14 cellular contexts compared by ENCODE assay signal in genomic region chr14:100471451-100472093, GRCh38.
DNase-seq lines count a peak whose midpoint lies in the region; ATAC-seq and TF ChIP-seq lines count a peak whose summit lies in the region.
"Had no signal": no experiment of that assay in that cellular context is flagged by ENCODE, and none has a peak within 500 bp of the region (broad histone marks: within the 10 kb centered on the region; RNA-seq: fewer than 3 reads in every experiment).

No MANE protein-coding gene starts in this region.

- DNase-seq in COLO668 (lab: John Stamatoyannopoulos, UW; ENCODE audit: unreplicated experiment) (peak; percentile 94), HCT116 (ENCODE audit: low read depth, low spot score) (peak; percentile 68), NCI-H2227 treated with DMSO at 0.1 percent for 48 hours (lab: John Stamatoyannopoulos, UW) (peak; percentile 13), chondrocyte (ENCODE audit: low spot score) (no peak), Kasumi-1 (lab: John Stamatoyannopoulos, UW) (no peak), dorsolateral prefrontal cortex (no peak), GM23338 (ENCODE audit: low spot score) (no peak), UCSD-AML1 (lab: John Stamatoyannopoulos, UW; ENCODE audit: unreplicated experiment) (no peak)
- DNase-seq: EL, stomach had no signal

- no peak; the same call in none of the 2 replicates for TF ChIP-seq RAD21 in HCT116 (IDR thresholded peaks at IDR 0.05; ENCODE audit: low read depth)

- H3K9ac ChIP-seq in HCT116 (ENCODE audit: low read length): peak overlapping the region; percentile 36

- H3K4me3 Mint-ChIP-seq in chondrocyte (ENCODE audit: unreplicated experiment): no peak overlapping the region
- no peak overlapping the region for H3K4me3 Mint-ChIP-seq in GM23338

- H3K36me3 ChIP-seq in HCT116 (ENCODE audit: control insufficient read depth in 1 of 2, insufficient read depth in 2 of 2, low read length in 2 of 2) (no peaks in the 10 kb centered on the region), GM23338 (ENCODE audit: insufficient read depth) (no peaks in the 10 kb centered on the region)

- H3K9me2 ChIP-seq in HCT116 (ENCODE audit: insufficient read depth): no peaks in the 10 kb centered on the region
- H3K9me2 ChIP-seq in GM23338 (ENCODE audit: insufficient read depth): no peaks in the 10 kb centered on the region

- H3K9me3 Mint-ChIP-seq in chondrocyte (ENCODE audit: low read depth) (no peaks in the 10 kb centered on the region), GM23338 (no peaks in the 10 kb centered on the region)
- H3K9me3 Mint-ChIP-seq: activated naive CD4-positive, alpha-beta T cell treated with anti-CD3 and anti-CD28 coated beads, Interleukin-2, amount 50 U/mL, for 72 hours had no signal

- H3K9me3 ChIP-seq in HCT116 (ENCODE audit: control insufficient read depth in 1 of 2, insufficient read depth in 1 of 2, low read depth in 1 of 2, low read length in 2 of 2): no peaks in the 10 kb centered on the region
- H3K9me3 ChIP-seq: stomach had no signal

- H3K27ac ChIP-seq in HCT116 (ENCODE audit: low read depth, low read length) (peak overlapping the region; percentile 71), dorsolateral prefrontal cortex (no peak overlapping the region), GM23338 (ENCODE audit: low read depth) (no peak overlapping the region)
- H3K27ac ChIP-seq: HL-60, stomach had no signal

- H2AFZ ChIP-seq in HCT116 (ENCODE audit: low read depth, low read length, poor library complexity, severe bottlenecking) (peak overlapping the region; percentile 57), GM23338 (no peak overlapping the region)

- H3K27me3 Mint-ChIP-seq in chondrocyte (ENCODE audit: low read depth) (no peaks in the 10 kb centered on the region), GM23338 (ENCODE audit: insufficient read depth, low read depth, poor library complexity) (peaks cover 7% of the 10 kb centered on the region)

- TF ChIP-seq POLR2A in HCT116 (IDR thresholded peaks at IDR 0.05; ENCODE audit: borderline replicate concordance, extremely low read depth, insufficient read depth, insufficient read length): no peak

- TF ChIP-seq CTCF in HCT116 (IDR thresholded peaks at IDR 0.05 in 2 of 3, conservative IDR thresholded peaks at IDR 0.05 in 1 of 3; ENCODE audit: borderline replicate concordance in 1 of 3, insufficient read depth in 1 of 3, low read depth in 2 of 3, low read length in 2 of 3) (no peak), chondrocyte (IDR thresholded peaks at IDR 0.05) (no peak), dorsolateral prefrontal cortex (IDR thresholded peaks at IDR 0.05 in 54 of 56, conservative IDR thresholded peaks at IDR 0.05 in 2 of 56; ENCODE audit: low read depth in 1 of 56, partially characterized antibody in 56 of 56) (no peak), GM23338 (conservative IDR thresholded peaks at IDR 0.05; ENCODE audit: low read depth in 2 of 2) (no peak)

- H3K36me3 Mint-ChIP-seq in chondrocyte (ENCODE audit: low read depth) (peaks cover 6% of the 10 kb centered on the region), GM23338 (ENCODE audit: low read depth) (no peaks in the 10 kb centered on the region; the same call in 2 of the 3 replicates)
- H3K36me3 Mint-ChIP-seq: activated naive CD4-positive, alpha-beta T cell treated with anti-CD3 and anti-CD28 coated beads, Interleukin-2, amount 50 U/mL, for 72 hours had no signal

- intact Hi-C loops in HCT116 (cut with micrococcal nuclease) (no loop called here), dorsolateral prefrontal cortex (cut with DNase I) (no loop called here)

- CTCF ChIA-PET in HCT116 (lab: Charles Lee): interaction anchor here (1.3 kb wide), 1 partner anchor 174 kb away, joined by 3 read pairs; no protein-coding TSS in a partner anchor

- H3K27me3 ChIP-seq in HCT116 (ENCODE audit: insufficient read depth, low read length) (peaks cover 17% of the 10 kb centered on the region; the same call in 1 of the 2 replicates), dorsolateral prefrontal cortex (no peaks in the 10 kb centered on the region), GM23338 (ENCODE audit: insufficient read depth) (no peaks in the 10 kb centered on the region)
- H3K27me3 ChIP-seq: stomach had no signal

- ATAC-seq in HCT116: peak; percentile 58
- ATAC-seq in GM23338: no peak
- ATAC-seq: activated naive CD4-positive, alpha-beta T cell treated with anti-CD3 and anti-CD28 coated beads, Interleukin-2, amount 50 U/mL, for 72 hours; SK-N-SH treated with all-trans-retinoic acid at 6 μM for 48 hours had no signal

- peak overlapping the region; percentile 74 for H3K27ac Mint-ChIP-seq in chondrocyte (ENCODE audit: unreplicated experiment)
- no peak overlapping the region for H3K27ac Mint-ChIP-seq in GM23338

- no TSS peak for BruUV-seq in HCT116 (replicated peaks; lab: Mats Ljungman, UMichigan)

- H4K20me1 ChIP-seq in HCT116 (ENCODE audit: insufficient read depth) (no peaks in the 10 kb centered on the region), GM23338 (replicated peaks; ENCODE audit: insufficient read depth) (no peaks in the 10 kb centered on the region; the same call in 1 of the 2 replicates)

- POLR2A ChIA-PET in HCT116 (lab: Charles Lee): interaction anchor here (0.6 kb wide), 1 partner anchor 1633 kb away, joined by 5 read pairs; no protein-coding TSS in a partner anchor

- H3K4me3 ChIP-seq in HCT116 (replicated peaks in 1 of 2; ENCODE audit: low read depth in 1 of 2, low read length in 2 of 2) (peak overlapping the region in 1 of 2 experiments; percentile 24; a peak in 1 of 4 replicates), dorsolateral prefrontal cortex (no peak overlapping the region), GM23338 (no peak overlapping the region)
- H3K4me3 ChIP-seq: lung, stomach had no signal

- RAD21 ChIA-PET in HCT116 (lab: Charles Lee; ENCODE audit: low non-redundant PET in 1 of 2, low total read pairs in 2 of 2, uncharacterized antibody in 2 of 2, unreplicated experiment in 2 of 2): interaction anchor here in 1 of 2 experiments (0.6 kb wide), 1 partner anchor 176 kb away, joined by 5 read pairs; no protein-coding TSS in a partner anchor

- H3K79me2 ChIP-seq in HCT116 (ENCODE audit: insufficient read depth, low read length) (no peaks in the 10 kb centered on the region), GM23338 (replicated peaks; ENCODE audit: insufficient read depth) (no peaks in the 10 kb centered on the region)

- H3K4me2 ChIP-seq in HCT116 (ENCODE audit: low read length) (peak overlapping the region; percentile 67), GM23338 (no peak overlapping the region)

- H3K4me1 ChIP-seq in HCT116 (ENCODE audit: control insufficient read depth in 1 of 2, insufficient read depth in 2 of 2, low read length in 2 of 2) (peaks cover 40 to 54% of the 10 kb centered on the region in 2 experiments), GM23338 (ENCODE audit: insufficient read depth) (peaks cover under 1% of the 10 kb centered on the region; the same call in 1 of the 2 replicates)
- H3K4me1 ChIP-seq: stomach had no signal

- H3K4me1 Mint-ChIP-seq in chondrocyte (ENCODE audit: low read depth): peaks cover 46% of the 10 kb centered on the region
- H3K4me1 Mint-ChIP-seq in GM23338: peaks cover 6% of the 10 kb centered on the region

- H3F3A ChIP-seq in GM23338 (replicated peaks; ENCODE audit: low read depth): peaks cover 5% of the 10 kb centered on the region; the same call in 1 of the 2 replicates

TF ChIP-seq in HCT116, 20 proteins besides CTCF, POLR2A, EP300 and RAD21 (continues in another document):
- TF ChIP-seq POLR2AphosphoS5 (IDR thresholded peaks at IDR 0.05; ENCODE audit: low read depth, low read length): peak; percentile 37

TF ChIP-seq in GM23338, 12 proteins besides CTCF, POLR2A, EP300 and RAD21 (continues in another document):
- TF ChIP-seq POLR2AphosphoS5 (IDR thresholded peaks at IDR 0.05; ENCODE audit: low read depth): no peak
- TF ChIP-seq REST (IDR thresholded peaks at IDR 0.05; ENCODE audit: unreplicated experiment): no peak
- no peak for TF ChIP-seq ZNF114 (CRISPR knock-in tag; IDR thresholded peaks at IDR 0.05)
- no peak for TF ChIP-seq ZNF331 (CRISPR knock-in tag; IDR thresholded peaks at IDR 0.05; ENCODE audit: low read depth)
- no peak for TF ChIP-seq JUNB (IDR thresholded peaks at IDR 0.05; ENCODE audit: unreplicated experiment)
- TF ChIP-seq EZH2phosphoT487 (IDR thresholded peaks at IDR 0.05; ENCODE audit: unreplicated experiment): no peak

Comparison
In these comparisons a context has a peak if more than half of its experiments do, and no peak if none do; other contexts are left out.
1. DNase-seq: peak in COLO668 (single experiment), HCT116 (single experiment) and NCI-H2227 treated with DMSO at 0.1 percent for 48 hours (single experiment); none in chondrocyte (single experiment), Kasumi-1 (0 of 2), dorsolateral prefrontal cortex (0 of 10), GM23338 (single experiment) and UCSD-AML1 (single experiment).